ENCODE assay signal across 1 cellular context in genomic region chr2:37809931-37810570, GRCh38.
TF ChIP-seq lines count a peak whose summit lies in the region.

No MANE protein-coding gene starts in this region.

TF ChIP-seq in HEK293T, 16 proteins besides CTCF, POLR2A, EP300 and RAD21:
- TF ChIP-seq HDGF (IDR thresholded peaks at IDR 0.05; ENCODE audit: borderline replicate concordance) = no peak
- TF ChIP-seq ZNF384 (IDR thresholded peaks at IDR 0.05) = no peak
- TF ChIP-seq CTBP1 (IDR thresholded peaks at IDR 0.05; ENCODE audit: borderline replicate concordance) = no peak
- no peak for TF ChIP-seq TARDBP (IDR thresholded peaks at IDR 0.05)
- TF ChIP-seq LEF1 (IDR thresholded peaks at IDR 0.05; ENCODE audit: borderline replicate concordance) = no peak
- TF ChIP-seq FOXA1 (IDR thresholded peaks at IDR 0.05) = no peak
- TF ChIP-seq SP1 (IDR thresholded peaks at IDR 0.05) = no peak
- TF ChIP-seq ELF4 (IDR thresholded peaks at IDR 0.05) = no peak
- no peak for TF ChIP-seq SUZ12 (IDR thresholded peaks at IDR 0.05)
